2 cellular contexts compared by ENCODE assay signal in genomic region chr19:49780861-49781260, GRCh38.
A peak's percentile ranks its signal among the peaks of the same experiment; 100 is the strongest.
TF ChIP-seq lines count a peak whose summit lies in the region.

No MANE protein-coding gene starts in this region.

TF ChIP-seq in HepG2, 621 proteins besides CTCF, POLR2A, EP300 and RAD21:
- TF ChIP-seq POLR2G (IDR thresholded peaks at IDR 0.05; ENCODE audit: low read depth, low read length) = 0 out of 2 replicates have a peak, but pooled peaks have one; percentile 8
- TF ChIP-seq ZSCAN30 (CRISPR knock-in tag; IDR thresholded peaks at IDR 0.05) = no peak

TF ChIP-seq in WTC11, 78 proteins besides CTCF, POLR2A, EP300 and RAD21:
- TF ChIP-seq, protein P1, sequence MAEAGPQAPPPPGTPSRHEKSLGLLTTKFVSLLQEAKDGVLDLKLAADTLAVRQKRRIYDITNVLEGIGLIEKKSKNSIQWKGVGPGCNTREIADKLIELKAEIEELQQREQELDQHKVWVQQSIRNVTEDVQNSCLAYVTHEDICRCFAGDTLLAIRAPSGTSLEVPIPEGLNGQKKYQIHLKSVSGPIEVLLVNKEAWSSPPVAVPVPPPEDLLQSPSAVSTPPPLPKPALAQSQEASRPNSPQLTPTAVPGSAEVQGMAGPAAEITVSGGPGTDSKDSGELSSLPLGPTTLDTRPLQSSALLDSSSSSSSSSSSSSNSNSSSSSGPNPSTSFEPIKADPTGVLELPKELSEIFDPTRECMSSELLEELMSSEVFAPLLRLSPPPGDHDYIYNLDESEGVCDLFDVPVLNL (CRISPR knock-in tag; IDR thresholded peaks at IDR 0.05; ENCODE audit: borderline replicate concordance, low read depth) = no peak
- TF ChIP-seq ESRRA (CRISPR knock-in tag; IDR thresholded peaks at IDR 0.05; ENCODE audit: borderline replicate concordance) (no peak), MAX (CRISPR knock-in tag; IDR thresholded peaks at IDR 0.05) (no peak), AR (CRISPR knock-in tag; IDR thresholded peaks at IDR 0.05) (no peak), ZNF423 (CRISPR knock-in tag; IDR thresholded peaks at IDR 0.05) (no peak), GABPB1 (CRISPR knock-in tag; IDR thresholded peaks at IDR 0.05) (no peak), ZNF138 (CRISPR knock-in tag; conservative IDR thresholded peaks at IDR 0.05) (no peak), PRRX2 (CRISPR knock-in tag; IDR thresholded peaks at IDR 0.05) (no peak), ZBTB21 (CRISPR knock-in tag; IDR thresholded peaks at IDR 0.05; ENCODE audit: borderline replicate concordance) (no peak), SMAD4 (CRISPR knock-in tag; IDR thresholded peaks at IDR 0.05) (no peak), HMGXB4 (CRISPR knock-in tag; IDR thresholded peaks at IDR 0.05) (no peak), TEAD4 (CRISPR knock-in tag; IDR thresholded peaks at IDR 0.05) (no peak), NR3C1 (CRISPR knock-in tag; conservative IDR thresholded peaks at IDR 0.05; ENCODE audit: low read depth) (no peak)
- TF ChIP-seq, protein P2, sequence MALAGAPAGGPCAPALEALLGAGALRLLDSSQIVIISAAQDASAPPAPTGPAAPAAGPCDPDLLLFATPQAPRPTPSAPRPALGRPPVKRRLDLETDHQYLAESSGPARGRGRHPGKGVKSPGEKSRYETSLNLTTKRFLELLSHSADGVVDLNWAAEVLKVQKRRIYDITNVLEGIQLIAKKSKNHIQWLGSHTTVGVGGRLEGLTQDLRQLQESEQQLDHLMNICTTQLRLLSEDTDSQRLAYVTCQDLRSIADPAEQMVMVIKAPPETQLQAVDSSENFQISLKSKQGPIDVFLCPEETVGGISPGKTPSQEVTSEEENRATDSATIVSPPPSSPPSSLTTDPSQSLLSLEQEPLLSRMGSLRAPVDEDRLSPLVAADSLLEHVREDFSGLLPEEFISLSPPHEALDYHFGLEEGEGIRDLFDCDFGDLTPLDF (CRISPR knock-in tag; IDR thresholded peaks at IDR 0.05) = no peak
- TF ChIP-seq, protein P3, sequence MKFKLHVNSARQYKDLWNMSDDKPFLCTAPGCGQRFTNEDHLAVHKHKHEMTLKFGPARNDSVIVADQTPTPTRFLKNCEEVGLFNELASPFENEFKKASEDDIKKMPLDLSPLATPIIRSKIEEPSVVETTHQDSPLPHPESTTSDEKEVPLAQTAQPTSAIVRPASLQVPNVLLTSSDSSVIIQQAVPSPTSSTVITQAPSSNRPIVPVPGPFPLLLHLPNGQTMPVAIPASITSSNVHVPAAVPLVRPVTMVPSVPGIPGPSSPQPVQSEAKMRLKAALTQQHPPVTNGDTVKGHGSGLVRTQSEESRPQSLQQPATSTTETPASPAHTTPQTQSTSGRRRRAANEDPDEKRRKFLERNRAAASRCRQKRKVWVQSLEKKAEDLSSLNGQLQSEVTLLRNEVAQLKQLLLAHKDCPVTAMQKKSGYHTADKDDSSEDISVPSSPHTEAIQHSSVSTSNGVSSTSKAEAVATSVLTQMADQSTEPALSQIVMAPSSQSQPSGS (CRISPR knock-in tag; IDR thresholded peaks at IDR 0.05; ENCODE audit: borderline replicate concordance, low read depth) = no peak
- TF ChIP-seq, protein P4, sequence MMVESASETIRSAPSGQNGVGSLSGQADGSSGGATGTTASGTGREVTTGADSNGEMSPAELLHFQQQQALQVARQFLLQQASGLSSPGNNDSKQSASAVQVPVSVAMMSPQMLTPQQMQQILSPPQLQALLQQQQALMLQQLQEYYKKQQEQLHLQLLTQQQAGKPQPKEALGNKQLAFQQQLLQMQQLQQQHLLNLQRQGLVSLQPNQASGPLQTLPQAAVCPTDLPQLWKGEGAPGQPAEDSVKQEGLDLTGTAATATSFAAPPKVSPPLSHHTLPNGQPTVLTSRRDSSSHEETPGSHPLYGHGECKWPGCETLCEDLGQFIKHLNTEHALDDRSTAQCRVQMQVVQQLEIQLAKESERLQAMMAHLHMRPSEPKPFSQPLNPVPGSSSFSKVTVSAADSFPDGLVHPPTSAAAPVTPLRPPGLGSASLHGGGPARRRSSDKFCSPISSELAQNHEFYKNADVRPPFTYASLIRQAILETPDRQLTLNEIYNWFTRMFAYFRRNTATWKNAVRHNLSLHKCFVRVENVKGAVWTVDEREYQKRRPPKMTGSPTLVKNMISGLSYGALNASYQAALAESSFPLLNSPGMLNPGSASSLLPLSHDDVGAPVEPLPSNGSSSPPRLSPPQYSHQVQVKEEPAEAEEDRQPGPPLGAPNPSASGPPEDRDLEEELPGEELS (CRISPR knock-in tag; IDR thresholded peaks at IDR 0.05) = no peak
